8 cellular contexts compared by ENCODE assay signal in the genomic region with DNA sequence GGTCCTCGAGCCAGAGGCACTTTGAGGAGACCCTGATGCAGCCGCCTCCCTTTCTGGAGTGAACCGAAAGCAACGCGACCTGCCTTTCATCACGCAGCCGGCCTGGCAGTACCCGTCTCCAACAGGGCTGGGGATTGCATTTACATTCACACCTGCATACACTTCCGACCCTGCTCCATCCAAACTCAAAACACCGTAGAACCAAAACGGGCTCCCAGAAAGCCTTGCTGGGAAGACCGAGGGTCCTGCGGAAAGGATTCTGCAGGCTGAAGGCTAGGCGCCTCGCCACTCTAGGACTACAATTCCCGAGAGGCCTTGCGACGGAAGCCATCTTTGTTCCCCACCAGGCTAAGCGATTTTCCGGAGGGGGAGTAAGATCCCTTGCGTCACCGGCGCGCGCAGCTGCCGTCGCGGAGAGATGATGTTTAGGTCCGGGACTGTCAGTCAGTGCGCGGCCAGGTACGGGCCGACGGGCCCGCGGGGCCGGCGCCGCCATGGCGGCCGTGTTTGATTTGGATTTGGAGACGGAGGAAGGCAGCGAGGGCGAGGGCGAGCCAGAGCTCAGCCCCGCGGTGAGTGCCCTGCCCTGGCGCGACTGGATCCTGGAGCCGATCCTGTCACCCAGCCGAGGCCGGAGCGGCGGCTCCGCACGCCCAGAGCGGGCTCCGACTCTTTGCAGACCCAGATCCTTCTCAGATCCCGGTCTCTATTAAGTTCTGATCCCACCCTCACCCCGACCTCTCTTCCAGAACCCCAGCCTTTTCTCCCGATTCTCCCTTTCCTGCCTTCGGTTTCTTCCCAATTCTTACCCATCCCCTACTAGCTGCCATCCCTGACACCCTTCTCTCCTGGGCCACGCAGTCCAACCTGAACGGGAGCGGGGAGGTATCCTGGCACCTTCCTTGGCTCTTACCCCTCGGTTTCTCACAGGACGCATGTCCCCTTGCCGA. TPM values are rescaled to one million over a fixed set of nuclear protein-coding genes. Genes with fewer than 3 reads are reported as not detected.
DNase-seq lines count a peak whose midpoint lies in the region; ATAC-seq and TF ChIP-seq lines count a peak whose summit lies in the region.

RPS6KB2 (plus strand) TSS at position 443 of the 950 bp plus-strand sequence; CDS start at position 495, 52 bp downstream.

- no peaks in the 10 kb centered on the region for H3K9me3 ChIP-seq in colonic mucosa

- TF ChIP-seq CTCF in colonic mucosa (IDR thresholded peaks at IDR 0.05), result no peak

- DNase-seq in AML-193 (lab: John Stamatoyannopoulos, UW) (peak; percentile 92 to 94), GM19238 (ENCODE audit: insufficient read length, low spot score) (peak; percentile 100), NCI-H526 (lab: John Stamatoyannopoulos, UW) (peak; percentile 96 to 99), colonic mucosa (peak; percentile 100), kidney tubule cell (ENCODE audit: low spot score) (peak; percentile 96)
- peak; percentile 100 for DNase-seq in activated CD4-positive, alpha-beta T cell treated with anti-CD3 and anti-CD28 coated beads for 48 hours
- peak; percentile 99 for DNase-seq in stimulated activated CD4-positive, alpha-beta T cell treated with anti-CD3 and anti-CD28 coated beads, Interleukin-1b, Interleukin-23, amount 100 ng/mL, for 24 hours (ENCODE audit: low read depth in 4 of 4, low spot score in 1 of 4)

- peak within 1 kb of the TSS; percentile 89 for H3K4me3 ChIP-seq in colonic mucosa

- ATAC-seq in HG03457 (IDR thresholded peaks at IDR 0.05; ENCODE audit: unreplicated experiment), result peak; percentile 69

- peak within 1 kb of the TSS; percentile 63 for H3K27ac ChIP-seq in colonic mucosa

- H3K27me3 ChIP-seq in colonic mucosa, result no peaks in the 10 kb centered on the region

- peaks cover 11% of the 10 kb centered on the region for H3K36me3 ChIP-seq in colonic mucosa

- H3K4me1 ChIP-seq in colonic mucosa, result peaks cover 8% of the 10 kb centered on the region

- intact Hi-C loops in colonic mucosa (cut with DNase I), result no loop called here

- H3K9ac ChIP-seq in colonic mucosa (ENCODE audit: low read depth in 2 of 2, low read length in 2 of 2), result peak within 1 kb of the TSS; percentile 74 to 87

RNA-seq across cellular contexts. Expression of gene RPS6KB2, which starts in this region (rescaled TPM):
- total RNA-seq in colonic mucosa, result 10 to 100 TPM; 38.3 to 70.4 TPM

Comparison
In these comparisons a context has a peak if more than half of its experiments do, and no peak if none do; other contexts are left out.
1. Peak in every context shown above with its lines: DNase-seq, ATAC-seq, H3K4me3 ChIP-seq and H3K27ac ChIP-seq.